1 cellular context compared by ENCODE assay signal in genomic region chr6:109428889-109429477, GRCh38.
TF ChIP-seq lines count a peak whose summit lies in the region.

No MANE protein-coding gene starts in this region.

TF ChIP-seq in IMR-90, 13 proteins besides CTCF, POLR2A, EP300 and RAD21:
- TF ChIP-seq CEBPB (IDR thresholded peaks at IDR 0.05; ENCODE audit: low read depth, low read length) (peak; percentile 78), RCOR1 (IDR thresholded peaks at IDR 0.05; ENCODE audit: insufficient replicate concordance, low read length) (no peak)
